12 cellular contexts compared by ENCODE assay signal in genomic region chr5:31133488-31133887, GRCh38. TPM values are rescaled to one million over a fixed set of nuclear protein-coding genes. Genes with fewer than 3 reads are reported as not detected.
DNase-seq lines count a peak whose midpoint lies in the region; ATAC-seq and TF ChIP-seq lines count a peak whose summit lies in the region.
"Had no signal": no experiment of that assay in that cellular context is flagged by ENCODE, and none has a peak within 500 bp of the region (broad histone marks: within the 10 kb centered on the region; RNA-seq: fewer than 3 reads in every experiment).

No MANE protein-coding gene starts in this region.

- peak overlapping the region; percentile 90 for H2AFZ ChIP-seq in smooth muscle cell (ENCODE audit: low read depth)

- no peak for ATAC-seq in HG03354 (IDR thresholded peaks at IDR 0.05; ENCODE audit: poor library complexity, severe bottlenecking, unreplicated experiment)
- ATAC-seq: foreskin keratinocyte, left ventricle myocardium superior had no signal

- no peaks in the 10 kb centered on the region for H3K36me3 ChIP-seq in smooth muscle cell (ENCODE audit: low read depth)
- H3K36me3 ChIP-seq: suprapubic skin had no signal

- H3K9me3 ChIP-seq in smooth muscle cell (replicated peaks; ENCODE audit: low read depth) = no peaks in the 10 kb centered on the region
- H3K9me3 ChIP-seq: suprapubic skin had no signal

- H3K79me2 ChIP-seq in smooth muscle cell (ENCODE audit: low read depth) = no peaks in the 10 kb centered on the region

- no peaks in the 10 kb centered on the region for H3K4me1 ChIP-seq in smooth muscle cell (ENCODE audit: low read depth)
- H3K4me1 ChIP-seq: foreskin keratinocyte, suprapubic skin had no signal

- no peaks in the 10 kb centered on the region for H3F3A ChIP-seq in smooth muscle cell (ENCODE audit: low read depth)

- H3K9ac ChIP-seq in smooth muscle cell (ENCODE audit: low read depth) = no peak overlapping the region

- no peaks in the 10 kb centered on the region for H3K27me3 ChIP-seq in smooth muscle cell (ENCODE audit: low read depth)
- H3K27me3 ChIP-seq: foreskin keratinocyte, suprapubic skin had no signal

- DNase-seq in GM04504 (ENCODE audit: low read depth) (peak; percentile 10), NOMO-1 treated with dmso at 0.1 percent for 144 hours (lab: John Stamatoyannopoulos, UW; ENCODE audit: unreplicated experiment) (peak; percentile 35), cardiac fibroblast (ENCODE audit: low read depth in 2 of 2) (peak; percentile 53 to 63), smooth muscle cell (lab: John Stamatoyannopoulos, UW; ENCODE audit: unreplicated experiment) (no peak), COLO668 (lab: John Stamatoyannopoulos, UW; ENCODE audit: unreplicated experiment) (no peak)
- no peak for DNase-seq in activated T-cell treated with anti-CD3 and anti-CD28 coated beads, Interleukin-2, amount 50 U/mL, for 1 hour
- DNase-seq: activated CD4-positive, alpha-beta memory T cell treated with anti-CD3 and anti-CD28 coated beads, Interleukin-2, amount 10 ng/mL, durations not matched to agents 7 days and 5 days; foreskin keratinocyte; left ventricle myocardium superior; NCI-H1930 had no signal

- peak overlapping the region; percentile 62 for H3K4me2 ChIP-seq in smooth muscle cell

- no peak overlapping the region for H3K27ac ChIP-seq in smooth muscle cell (ENCODE audit: low read depth)
- H3K27ac ChIP-seq: foreskin keratinocyte, suprapubic skin had no signal

- WGBS in smooth muscle cell (ENCODE audit: low lambda C conversion rate) = 38% methylated on average over 4 of the region's 4 CpGs

- TF ChIP-seq CTCF in cardiac fibroblast (IDR thresholded peaks at IDR 0.05; ENCODE audit: low read depth, low read length) = no peak
- no peak for TF ChIP-seq CTCF in smooth muscle cell (IDR thresholded peaks at IDR 0.05; ENCODE audit: borderline replicate concordance, insufficient read depth, poor library complexity, severe bottlenecking)

- no peaks in the 10 kb centered on the region for H4K20me1 ChIP-seq in smooth muscle cell (ENCODE audit: low read depth)

- H3K4me3 ChIP-seq in cardiac fibroblast (replicated peaks in 1 of 2; ENCODE audit: low read depth in 2 of 2, low read length in 2 of 2) (no peak overlapping the region), smooth muscle cell (no peak overlapping the region)
- H3K4me3 ChIP-seq: suprapubic skin had no signal

RNA-seq across cellular contexts. Expression of gene CDH6, which starts 60.0 kb away (rescaled TPM):
- total RNA-seq in smooth muscle cell = 5.9 and 6.7 TPM in 2 replicates
- 1.5 and 5.3 TPM in 2 replicates for polyA plus RNA-seq in smooth muscle cell
- total RNA-seq: activated CD4-positive, alpha-beta memory T cell treated with anti-CD3 and anti-CD28 coated beads, Interleukin-2, amount 10 ng/mL, durations not matched to agents 7 days and 5 days; foreskin keratinocyte had no signal
- polyA plus RNA-seq: foreskin keratinocyte had no signal

Comparison
In these comparisons a context has a peak if more than half of its experiments do, and no peak if none do; other contexts are left out.
1. DNase-seq: peak in GM04504 (single experiment), NOMO-1 treated with dmso at 0.1 percent for 144 hours (single experiment) and cardiac fibroblast (2 of 2); none in smooth muscle cell (single experiment), activated T-cell treated with anti-CD3 and anti-CD28 coated beads, Interleukin-2, amount 50 U/mL, for 1 hour (single experiment) and COLO668 (single experiment).